In genomic region chrX:19889582-19890342, GRCh38 we compare ENCODE assay signal across 8 cellular contexts. TPM values are rescaled to one million over a fixed set of nuclear protein-coding genes. Genes with fewer than 3 reads are reported as not detected.
DNase-seq lines count a peak whose midpoint lies in the region; ATAC-seq lines count a peak whose summit lies in the region.

No MANE protein-coding gene starts in this region.

- ATAC-seq in GM21723 (IDR thresholded peaks at IDR 0.05; ENCODE audit: unreplicated experiment) (peak; percentile 43), HG02588 (IDR thresholded peaks at IDR 0.05; ENCODE audit: unreplicated experiment) (no peak), HG03039 (IDR thresholded peaks at IDR 0.05; ENCODE audit: unreplicated experiment) (no peak)

- peak; percentile 61 for DNase-seq in DMS53 treated with DMSO at 0.1 percent for 48 hours (lab: John Stamatoyannopoulos, UW; ENCODE audit: unreplicated experiment)
- peak; percentile 8 for DNase-seq in NCI-H510A (lab: John Stamatoyannopoulos, UW)
- DNase-seq in activated naive CD4-positive, alpha-beta T cell (lab: John Stamatoyannopoulos, UW) = peak in 3 of 4 experiments; percentile 0 to 12 (median 1)
- DNase-seq in renal cortical epithelial cell (ENCODE audit: low read depth) = peak; percentile 80
- no peak for DNase-seq in DMS79 treated with DMSO at 0.1 percent for 48 hours (lab: John Stamatoyannopoulos, UW)

RNA-seq across cellular contexts. Expression of gene SH3KBP1, which starts 2.4 kb away (rescaled TPM):
- 11.8 and 37.9 TPM in 2 replicates for total RNA-seq in renal cortical epithelial cell
